ENCODE assay signal across 19 cellular contexts in the genomic region with DNA sequence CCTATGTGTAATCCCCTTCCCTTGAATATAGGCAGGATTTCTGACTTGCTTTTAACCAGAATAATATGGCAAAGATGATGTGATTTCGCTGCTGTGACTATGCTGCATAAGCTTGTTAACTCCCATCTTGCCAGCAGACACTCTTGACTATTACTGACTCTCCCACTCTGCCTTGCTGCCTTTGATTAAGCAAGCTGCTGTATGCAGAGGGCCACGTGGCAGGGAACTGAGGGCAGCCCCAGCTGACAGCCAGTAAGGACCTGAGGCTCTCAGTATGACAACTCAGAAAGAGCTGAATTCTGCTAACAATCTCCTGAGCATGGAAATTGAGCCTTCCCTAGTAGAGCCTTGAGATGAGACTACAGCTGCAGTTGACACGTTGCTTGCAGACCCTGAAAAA.
DNase-seq lines count a peak whose midpoint lies in the region; ATAC-seq, FAIRE-seq and TF ChIP-seq lines count a peak whose summit lies in the region.
"Had no signal": no experiment of that assay in that cellular context is flagged by ENCODE, and none has a peak within 500 bp of the region (broad histone marks: within the 10 kb centered on the region; RNA-seq: fewer than 3 reads in every experiment).

No MANE protein-coding gene starts in this region.

- H3K9ac ChIP-seq in Loucy (ENCODE audit: low read depth, low read length, poor library complexity, severe bottlenecking) (no peak overlapping the region), GM12878 (ENCODE audit: control insufficient read depth, insufficient read depth, low read length) (no peak overlapping the region)

- no peak overlapping the region for H3K27ac ChIP-seq in GM12878 (ENCODE audit: control insufficient read depth, insufficient read depth)
- H3K27ac ChIP-seq: adrenal gland, epithelial cell of prostate, left lung, right atrium auricular region, tibial nerve had no signal

- H3K4me2 ChIP-seq in Loucy (ENCODE audit: low read depth, low read length, poor library complexity, severe bottlenecking): no peak overlapping the region
- no peak overlapping the region for H3K4me2 ChIP-seq in GM12878 (ENCODE audit: control insufficient read depth, insufficient read depth)

- peak; percentile 17 to 48 for DNase-seq in NCI-H524 (lab: John Stamatoyannopoulos, UW)
- DNase-seq in NCI-H524 treated with DMSO at 0.1 percent for 48 hours (lab: John Stamatoyannopoulos, UW): no peak
- DNase-seq in GM12878 (ENCODE audit: low read depth, low spot score): no peak
- DNase-seq in stimulated activated effector memory CD8-positive, alpha-beta T cell treated with anti-CD3 and anti-CD28 coated beads, Interleukin-12 subunit alpha, Interleukin-12 subunit beta, amount 100 ng/mL, for 72 hours (ENCODE audit: low spot score in 2 of 2): no peak
- DNase-seq in OCI-M2 (lab: John Stamatoyannopoulos, UW; ENCODE audit: unreplicated experiment): no peak
- no peak for DNase-seq in Right ventricle myocardium inferior (ENCODE audit: missing footprints)
- DNase-seq in SHP77 treated with DMSO at 0.1 percent for 48 hours (lab: John Stamatoyannopoulos, UW): no peak
- DNase-seq: activated CD4-positive, alpha-beta T cell treated with anti-CD3 and anti-CD28 coated beads for 4 hours; adrenal gland; CD8-positive, alpha-beta T cell; left lung; NCI-H1694 treated with DMSO at 0.1 percent for 48 hours; stimulated activated naive CD4-positive, alpha-beta T cell had no signal

- no peaks in the 10 kb centered on the region for H3K4me1 Mint-ChIP-seq in stimulated activated effector memory CD8-positive, alpha-beta T cell treated with anti-CD3 and anti-CD28 coated beads, Interleukin-12 subunit alpha, Interleukin-12 subunit beta, amount 100 ng/mL, for 72 hours

- no peaks in the 10 kb centered on the region for H3K9me2 ChIP-seq in Loucy (replicated peaks; ENCODE audit: low read depth, low read length)

- 0% methylated on average over 3 of the region's 3 CpGs for WGBS in GM12878 (ENCODE audit: insufficient coverage, insufficient replicate concordance, low lambda C conversion rate, missing lambda C conversion rate)

- FAIRE-seq in GM12878 (lab: Jason Lieb, UNC): no peak

- H2AFZ ChIP-seq in Loucy (ENCODE audit: low read length): peak overlapping the region; percentile 2; the same call in 1 of the 2 replicates
- no peak overlapping the region for H2AFZ ChIP-seq in GM12878 (ENCODE audit: control insufficient read depth, low read depth, low read length)

- TF ChIP-seq RAD21 in GM12878 (IDR thresholded peaks at IDR 0.05; ENCODE audit: insufficient read depth, low read depth, low read length): no peak

- H3K79me2 ChIP-seq in Loucy (ENCODE audit: insufficient read depth, low read length) (no peaks in the 10 kb centered on the region), GM12878 (ENCODE audit: control insufficient read depth, insufficient read depth, low read length) (no peaks in the 10 kb centered on the region)

- intact Hi-C loops in GM12878 (cut with micrococcal nuclease; ENCODE audit: unreplicated experiment): loop anchor here (10.0 kb wide), 1 partner anchor 238 kb away; no protein-coding TSS in a partner anchor
- intact Hi-C loops in Right ventricle myocardium inferior (cut with DNase I): no loop called here

- no peak for TF ChIP-seq POLR2A in GM12878 (IDR thresholded peaks at IDR 0.05; ENCODE audit: low read depth, low read length)

- CTCF ChIA-PET in GM12878 (lab: Yijun Ruan, JAX): interaction anchor here (0.8 to 4.9 kb wide), 9 partner anchors 16 to 1240 kb away, joined by 3 to 23 read pairs (median 3); no protein-coding TSS in a partner anchor

- TF ChIP-seq CTCF in Loucy (conservative IDR thresholded peaks at IDR 0.05; ENCODE audit: low read length) (no peak), GM12878 (IDR thresholded peaks at IDR 0.05 in 2 of 3, conservative IDR thresholded peaks at IDR 0.05 in 1 of 3; ENCODE audit: control insufficient read depth in 2 of 3, extremely low read depth in 1 of 3, insufficient read depth in 1 of 3, low read depth in 3 of 3, low read length in 3 of 3) (no peak)

- H3K4me3 ChIP-seq in Loucy (ENCODE audit: low read length, poor library complexity, severe bottlenecking) (no peak overlapping the region), GM12878 (no peak overlapping the region)
- H3K4me3 ChIP-seq: adrenal gland, left lung, right atrium auricular region, tibial nerve had no signal

- H3K36me3 Mint-ChIP-seq in stimulated activated effector memory CD8-positive, alpha-beta T cell treated with anti-CD3 and anti-CD28 coated beads, Interleukin-12 subunit alpha, Interleukin-12 subunit beta, amount 100 ng/mL, for 72 hours: no peaks in the 10 kb centered on the region
- H3K36me3 Mint-ChIP-seq: CD8-positive, alpha-beta T cell had no signal

- ATAC-seq in GM12878 (peak; percentile 67), Right ventricle myocardium inferior (no peak)
- peak; percentile 44 for ATAC-seq in stimulated activated effector memory CD8-positive, alpha-beta T cell treated with anti-CD3 and anti-CD28 coated beads, Interleukin-12 subunit alpha, Interleukin-12 subunit beta, amount 100 ng/mL, for 72 hours
- ATAC-seq: CD8-positive, alpha-beta T cell; HCT116; left lung; Panc1 had no signal

- no peaks in the 10 kb centered on the region for H3K9me3 Mint-ChIP-seq in stimulated activated effector memory CD8-positive, alpha-beta T cell treated with anti-CD3 and anti-CD28 coated beads, Interleukin-12 subunit alpha, Interleukin-12 subunit beta, amount 100 ng/mL, for 72 hours
- H3K9me3 Mint-ChIP-seq: CD8-positive, alpha-beta T cell had no signal

- in situ Hi-C loops in GM12878 (cut with MboI): loop anchor here (10.0 kb wide), 1 partner anchor 118 kb away; no protein-coding TSS in a partner anchor

- SMC1A ChIA-PET in GM12878 (lab: Charles Lee; ENCODE audit: uncharacterized antibody, unreplicated experiment): interaction anchor here (0.5 to 4.6 kb wide), 18 partner anchors 9 to 1238 kb away, joined by 3 to 23 read pairs (median 4); no protein-coding TSS in a partner anchor

- H3K4me1 ChIP-seq in Loucy (ENCODE audit: insufficient read depth, low read length, poor library complexity, severe bottlenecking) (no peaks in the 10 kb centered on the region), GM12878 (ENCODE audit: control insufficient read depth, insufficient read depth, low read length) (no peaks in the 10 kb centered on the region)
- H3K4me1 ChIP-seq: adrenal gland, left lung, right atrium auricular region, tibial nerve had no signal

- no TSS peak for BruUV-seq in GM12878 (replicated peaks; lab: Mats Ljungman, UMichigan)

- H3K27ac Mint-ChIP-seq in stimulated activated effector memory CD8-positive, alpha-beta T cell treated with anti-CD3 and anti-CD28 coated beads, Interleukin-12 subunit alpha, Interleukin-12 subunit beta, amount 100 ng/mL, for 72 hours: no peak overlapping the region
- H3K27ac Mint-ChIP-seq: CD8-positive, alpha-beta T cell had no signal

- H3K36me3 ChIP-seq in Loucy (ENCODE audit: insufficient read depth, low read length) (no peaks in the 10 kb centered on the region), GM12878 (ENCODE audit: control insufficient read depth in 2 of 2, insufficient read depth in 2 of 2, low read length in 1 of 2) (no peaks in the 10 kb centered on the region)
- H3K36me3 ChIP-seq: adrenal gland, left lung, right atrium auricular region, tibial nerve had no signal

- H3K27me3 ChIP-seq in Loucy (ENCODE audit: insufficient read depth, low read length, poor library complexity, severe bottlenecking) (no peaks in the 10 kb centered on the region), GM12878 (replicated peaks in 1 of 2; ENCODE audit: control insufficient read depth in 2 of 2, insufficient read depth in 2 of 2, low read length in 1 of 2) (no peaks in the 10 kb centered on the region)
- H3K27me3 ChIP-seq: adrenal gland, left lung, right atrium auricular region, tibial nerve had no signal

- H3K4me3 Mint-ChIP-seq in stimulated activated effector memory CD8-positive, alpha-beta T cell treated with anti-CD3 and anti-CD28 coated beads, Interleukin-12 subunit alpha, Interleukin-12 subunit beta, amount 100 ng/mL, for 72 hours: no peak overlapping the region
- H3K4me3 Mint-ChIP-seq: CD8-positive, alpha-beta T cell had no signal

- no peaks in the 10 kb centered on the region for H3K9me3 ChIP-seq in Loucy (ENCODE audit: insufficient read depth, low read depth, low read length)
- no peaks in the 10 kb centered on the region; the same call in 1 of the 3 replicates for H3K9me3 ChIP-seq in GM12878 (replicated peaks; ENCODE audit: control insufficient read depth, insufficient read depth, low read length)
- H3K9me3 ChIP-seq: adrenal gland, left lung, right atrium auricular region, tibial nerve had no signal

- no peaks in the 10 kb centered on the region for H3F3A ChIP-seq in Loucy (ENCODE audit: low read depth)

- H4K20me1 ChIP-seq in Loucy (ENCODE audit: insufficient read depth, low read length, poor library complexity, severe bottlenecking) (no peaks in the 10 kb centered on the region), GM12878 (ENCODE audit: control insufficient read depth, insufficient read depth) (no peaks in the 10 kb centered on the region)

- RAD21 ChIA-PET in GM12878 (lab: Charles Lee; ENCODE audit: unreplicated experiment): interaction anchor here (0.5 to 3.0 kb wide), 10 partner anchors 107 to 1239 kb away, joined by 3 to 16 read pairs (median 4); no protein-coding TSS in a partner anchor

- TF ChIP-seq EP300 in GM12878 (IDR thresholded peaks at IDR 0.05; ENCODE audit: borderline replicate concordance in 1 of 2, control insufficient read depth in 1 of 2, low read depth in 2 of 2, low read length in 2 of 2): no peak

- POLR2A ChIA-PET in GM12878 (lab: Charles Lee): no interaction called here

TF ChIP-seq in GM12878, 131 proteins besides CTCF, POLR2A, EP300 and RAD21:
- TF ChIP-seq, protein P1, sequence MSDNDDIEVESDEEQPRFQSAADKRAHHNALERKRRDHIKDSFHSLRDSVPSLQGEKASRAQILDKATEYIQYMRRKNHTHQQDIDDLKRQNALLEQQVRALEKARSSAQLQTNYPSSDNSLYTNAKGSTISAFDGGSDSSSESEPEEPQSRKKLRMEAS (IDR thresholded peaks at IDR 0.05; ENCODE audit: low read depth, low read length): 0 out of 2 replicates have a peak, but pooled peaks have one; percentile 26
- TF ChIP-seq STAT3 (IDR thresholded peaks at IDR 0.05; ENCODE audit: low read depth, low read length): no peak

Comparison
In these comparisons a context has a peak if more than half of its experiments do, and no peak if none do; other contexts are left out.
1. DNase-seq: peak in NCI-H524 (2 of 2); none in NCI-H524 treated with DMSO at 0.1 percent for 48 hours (single experiment), GM12878 (single experiment), stimulated activated effector memory CD8-positive, alpha-beta T cell treated with anti-CD3 and anti-CD28 coated beads, Interleukin-12 subunit alpha, Interleukin-12 subunit beta, amount 100 ng/mL, for 72 hours (0 of 2), OCI-M2 (single experiment), Right ventricle myocardium inferior (single experiment) and SHP77 treated with DMSO at 0.1 percent for 48 hours (single experiment).